8 cellular contexts compared by ENCODE assay signal in the genomic region with DNA sequence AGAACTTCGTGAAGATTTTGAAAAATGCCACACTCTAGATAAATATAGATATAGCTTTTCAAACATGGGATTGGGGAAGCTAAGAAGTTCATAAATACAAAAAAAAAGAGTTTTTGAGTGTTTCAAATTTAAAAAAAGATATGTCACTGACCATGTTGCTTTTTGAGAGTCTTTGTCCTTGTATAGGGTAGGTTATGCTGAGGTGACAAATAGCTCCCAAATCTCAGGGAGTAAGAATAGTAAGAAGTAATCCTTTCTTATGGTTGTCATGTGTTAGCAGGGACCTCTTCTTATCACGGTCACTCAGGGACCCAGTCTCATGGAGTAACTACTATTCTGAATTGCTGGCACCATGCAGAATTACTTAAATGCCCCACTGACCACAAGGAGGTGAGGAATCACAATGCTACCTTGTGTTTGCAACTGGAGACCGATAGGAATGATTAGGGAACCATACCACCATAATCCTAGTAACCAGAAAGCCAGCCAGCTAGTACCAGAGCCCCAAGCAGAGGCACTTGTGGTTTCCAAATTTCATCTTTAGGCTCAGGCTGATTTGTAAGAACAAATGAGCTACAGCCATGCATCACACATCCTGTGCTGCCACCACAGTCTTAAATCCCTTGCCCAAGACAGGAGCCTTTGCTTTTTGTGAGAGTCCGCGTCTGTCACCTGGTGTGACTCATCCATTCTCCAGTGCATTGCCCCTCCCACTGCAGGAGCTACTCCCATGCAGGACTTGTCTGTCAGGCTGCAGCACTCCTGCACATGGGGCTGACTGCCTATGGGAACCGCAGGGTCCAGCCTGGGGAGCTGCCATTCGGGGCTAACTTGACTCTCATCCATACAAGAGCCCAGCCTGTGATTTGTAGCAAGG. TPM values are rescaled to one million over a fixed set of nuclear protein-coding genes. Genes with fewer than 3 reads are reported as not detected.
DNase-seq lines count a peak whose midpoint lies in the region; ATAC-seq and FAIRE-seq lines count a peak whose summit lies in the region.

No MANE protein-coding gene starts in this region.

- DNase-seq in EL (peak; percentile 48), HTR-8/SVneo (ENCODE audit: insufficient read length, low spot score) (peak; percentile 43), kidney tubule cell (ENCODE audit: low spot score) (peak; percentile 87), DMS79 treated with DMSO at 0.1 percent for 48 hours (lab: John Stamatoyannopoulos, UW) (no peak), epidermal melanocyte (ENCODE audit: insufficient read length, low spot score) (no peak)
- DNase-seq in activated T-cell treated with anti-CD3 and anti-CD28 coated beads, Interleukin-2, amount 50 U/mL, for 4 hours = peak; percentile 12

- ATAC-seq in activated T-cell treated with anti-CD3 and anti-CD28 coated beads, Interleukin-2, amount 50 U/mL, for 4 hours = peak; percentile 85 to 93
- no peak for ATAC-seq in GM21737 (IDR thresholded peaks at IDR 0.05; ENCODE audit: unreplicated experiment)
- ATAC-seq in GM21381 (IDR thresholded peaks at IDR 0.05; ENCODE audit: unreplicated experiment) = no peak

- no peaks in the 10 kb centered on the region for H3K27me3 Mint-ChIP-seq in activated T-cell treated with anti-CD3 and anti-CD28 coated beads, Interleukin-2, amount 50 U/mL, for 4 hours (ENCODE audit: low read depth)

- FAIRE-seq in HTR-8/SVneo (lab: Jason Lieb, UNC) = no peak

- no peak overlapping the region for H3K4me3 Mint-ChIP-seq in activated T-cell treated with anti-CD3 and anti-CD28 coated beads, Interleukin-2, amount 50 U/mL, for 4 hours

- no peaks in the 10 kb centered on the region for H3K9me3 Mint-ChIP-seq in activated T-cell treated with anti-CD3 and anti-CD28 coated beads, Interleukin-2, amount 50 U/mL, for 4 hours

- H3K4me1 Mint-ChIP-seq in activated T-cell treated with anti-CD3 and anti-CD28 coated beads, Interleukin-2, amount 50 U/mL, for 4 hours (ENCODE audit: low read depth) = no peaks in the 10 kb centered on the region

- H3K36me3 Mint-ChIP-seq in activated T-cell treated with anti-CD3 and anti-CD28 coated beads, Interleukin-2, amount 50 U/mL, for 4 hours (ENCODE audit: insufficient read depth) = no peaks in the 10 kb centered on the region

RNA-seq across cellular contexts. Expression of gene ADGRF4, which starts 42.4 kb away (rescaled TPM):
- total RNA-seq in activated T-cell treated with anti-CD3 and anti-CD28 coated beads, Interleukin-2, amount 50 U/mL, for 4 hours = not detected

Comparison
In these comparisons a context has a peak if more than half of its experiments do, and no peak if none do; other contexts are left out.
1. DNase-seq: peak in EL (single experiment), HTR-8/SVneo (single experiment), activated T-cell treated with anti-CD3 and anti-CD28 coated beads, Interleukin-2, amount 50 U/mL, for 4 hours (single experiment) and kidney tubule cell (single experiment); none in DMS79 treated with DMSO at 0.1 percent for 48 hours (single experiment) and epidermal melanocyte (single experiment).
2. ATAC-seq: peak in activated T-cell treated with anti-CD3 and anti-CD28 coated beads, Interleukin-2, amount 50 U/mL, for 4 hours (2 of 2); none in GM21737 (single experiment) and GM21381 (single experiment).